In genomic region chr1:206955476-206956312, GRCh38 we compare ENCODE assay signal across 11 cellular contexts. TPM values are rescaled to one million over a fixed set of nuclear protein-coding genes. Genes with fewer than 3 reads are reported as not detected.
DNase-seq lines count a peak whose midpoint lies in the region; ATAC-seq, FAIRE-seq and TF ChIP-seq lines count a peak whose summit lies in the region.
"Had no signal": no experiment of that assay in that cellular context is flagged by ENCODE, and none has a peak within 500 bp of the region (broad histone marks: within the 10 kb centered on the region; RNA-seq: fewer than 3 reads in every experiment).

No MANE protein-coding gene starts in this region.

- TF ChIP-seq POLR2A in H1 (IDR thresholded peaks at IDR 0.05; ENCODE audit: control extremely low read depth in 1 of 2, low read depth in 2 of 2, low read length in 2 of 2) = no peak

- H3K9me3 Mint-ChIP-seq in activated naive CD8-positive, alpha-beta T cell treated with anti-CD3 and anti-CD28 coated beads, Interleukin-2, amount 50 U/mL, for 24 hours = no peaks in the 10 kb centered on the region
- H3K9me3 Mint-ChIP-seq in activated naive CD8-positive, alpha-beta T cell treated with anti-CD3 and anti-CD28 coated beads for 36 hours = no peaks in the 10 kb centered on the region
- H3K9me3 Mint-ChIP-seq in stimulated activated naive CD8-positive, alpha-beta T cell treated with anti-CD3 and anti-CD28 coated beads, Interleukin-15, amount 100 ng/mL, for 72 hours = no peaks in the 10 kb centered on the region
- H3K9me3 Mint-ChIP-seq: activated naive CD8-positive, alpha-beta T cell treated with anti-CD3 and anti-CD28 coated beads, Interleukin-2, amount 10 ng/mL, durations not matched to agents 7 days and 5 days had no signal

- no peak overlapping the region for H4K5ac ChIP-seq in H1 (ENCODE audit: insufficient read length, low read depth, low read length)

- no peak overlapping the region for H3K23ac ChIP-seq in H1 (ENCODE audit: insufficient read length)

- no peak overlapping the region for H2AK5ac ChIP-seq in H1 (ENCODE audit: low read depth, low read length)

- H3K36me3 Mint-ChIP-seq in activated naive CD8-positive, alpha-beta T cell treated with anti-CD3 and anti-CD28 coated beads, Interleukin-2, amount 50 U/mL, for 24 hours (ENCODE audit: low read depth) = no peaks in the 10 kb centered on the region
- no peaks in the 10 kb centered on the region for H3K36me3 Mint-ChIP-seq in activated naive CD8-positive, alpha-beta T cell treated with anti-CD3 and anti-CD28 coated beads for 36 hours
- H3K36me3 Mint-ChIP-seq: activated naive CD8-positive, alpha-beta T cell treated with anti-CD3 and anti-CD28 coated beads, Interleukin-2, amount 10 ng/mL, durations not matched to agents 7 days and 5 days; CD4-positive, CD25-positive, alpha-beta regulatory T cell had no signal

- no peaks in the 10 kb centered on the region for H3K36me3 ChIP-seq in H1 (ENCODE audit: control insufficient read depth in 2 of 4, insufficient read depth in 4 of 4, low read length in 3 of 4)

- H4K20me1 ChIP-seq in H1 (replicated peaks in 1 of 2; ENCODE audit: control insufficient read depth in 1 of 2, insufficient read depth in 2 of 2, low read length in 2 of 2) = no peaks in the 10 kb centered on the region

- FAIRE-seq in H1 (lab: Jason Lieb, UNC) = no peak

- peak; percentile 8 for DNase-seq in activated naive CD8-positive, alpha-beta T cell treated with anti-CD3 and anti-CD28 coated beads, Interleukin-2, amount 50 U/mL, for 24 hours
- DNase-seq in activated naive CD8-positive, alpha-beta T cell treated with anti-CD3 and anti-CD28 coated beads for 36 hours = no peak
- DNase-seq in H1 (ENCODE audit: low read depth in 1 of 2, low spot score in 2 of 2) (no peak), NCI-H1105 treated with DMSO at 0.1 percent for 48 hours (lab: John Stamatoyannopoulos, UW) (no peak), COLO829 (ENCODE audit: low spot score) (no peak)
- no peak for DNase-seq in stimulated activated naive CD8-positive, alpha-beta T cell treated with anti-CD3 and anti-CD28 coated beads, Interleukin-15, amount 100 ng/mL, for 72 hours
- no peak for DNase-seq in activated CD4-positive, CD25-positive, alpha-beta regulatory T cell (lab: John Stamatoyannopoulos, UW)
- DNase-seq: activated naive CD8-positive, alpha-beta T cell treated with anti-CD3 and anti-CD28 coated beads, Interleukin-2, amount 10 ng/mL, durations not matched to agents 7 days and 5 days; nucleus accumbens had no signal

- H3K9me3 ChIP-seq in H1 (ENCODE audit: insufficient read depth in 2 of 2, low read depth in 1 of 2, low read length in 1 of 2) = no peaks in the 10 kb centered on the region

- no peak overlapping the region for H3K4me2 ChIP-seq in H1 (ENCODE audit: insufficient read depth in 1 of 2, low read depth in 2 of 2, low read length in 2 of 2)

- H3K4me3 ChIP-seq in H1 (ENCODE audit: extremely low read depth in 1 of 4, insufficient read depth in 2 of 4, low read depth in 3 of 4, low read length in 4 of 4) = no peak overlapping the region

- H3K23me2 ChIP-seq in H1 (ENCODE audit: low read depth, low read length) = no peaks in the 10 kb centered on the region

- no peak overlapping the region for H3K14ac ChIP-seq in H1 (ENCODE audit: insufficient read length)

- H2BK15ac ChIP-seq in H1 (ENCODE audit: low read length) = no peak overlapping the region

- no peak overlapping the region for H2BK120ac ChIP-seq in H1 (replicated peaks; ENCODE audit: low read depth, low read length)

- no peak overlapping the region for H3K4ac ChIP-seq in H1 (replicated peaks; ENCODE audit: insufficient read length, low read depth, low read length)

- H3K4me1 ChIP-seq in H1 (replicated peaks in 1 of 4; ENCODE audit: control insufficient read depth in 3 of 4, insufficient read depth in 4 of 4, low read length in 3 of 4) = no peaks in the 10 kb centered on the region

- peaks cover 3% of the 10 kb centered on the region for H3K27me3 Mint-ChIP-seq in activated naive CD8-positive, alpha-beta T cell treated with anti-CD3 and anti-CD28 coated beads, Interleukin-2, amount 50 U/mL, for 24 hours
- no peaks in the 10 kb centered on the region for H3K27me3 Mint-ChIP-seq in activated naive CD8-positive, alpha-beta T cell treated with anti-CD3 and anti-CD28 coated beads for 36 hours
- no peaks in the 10 kb centered on the region for H3K27me3 Mint-ChIP-seq in stimulated activated naive CD8-positive, alpha-beta T cell treated with anti-CD3 and anti-CD28 coated beads, Interleukin-15, amount 100 ng/mL, for 72 hours

- no peak overlapping the region for H3K56ac ChIP-seq in H1 (replicated peaks; ENCODE audit: insufficient read length, low read depth, low read length)

- H3K79me2 ChIP-seq in H1 (ENCODE audit: control insufficient read depth in 1 of 2, insufficient read depth in 2 of 2, low read length in 2 of 2) = no peaks in the 10 kb centered on the region

- H3K4me1 Mint-ChIP-seq in activated naive CD8-positive, alpha-beta T cell treated with anti-CD3 and anti-CD28 coated beads, Interleukin-2, amount 50 U/mL, for 24 hours = peaks cover 13% of the 10 kb centered on the region
- peaks cover 12% of the 10 kb centered on the region for H3K4me1 Mint-ChIP-seq in activated naive CD8-positive, alpha-beta T cell treated with anti-CD3 and anti-CD28 coated beads for 36 hours
- peaks cover 24% of the 10 kb centered on the region for H3K4me1 Mint-ChIP-seq in stimulated activated naive CD8-positive, alpha-beta T cell treated with anti-CD3 and anti-CD28 coated beads, Interleukin-15, amount 100 ng/mL, for 72 hours
- H3K4me1 Mint-ChIP-seq: CD4-positive, CD25-positive, alpha-beta regulatory T cell had no signal

- peak overlapping the region; percentile 15 for H3K27ac Mint-ChIP-seq in activated naive CD8-positive, alpha-beta T cell treated with anti-CD3 and anti-CD28 coated beads, Interleukin-2, amount 50 U/mL, for 24 hours
- no peak overlapping the region for H3K27ac Mint-ChIP-seq in activated naive CD8-positive, alpha-beta T cell treated with anti-CD3 and anti-CD28 coated beads for 36 hours
- H3K27ac Mint-ChIP-seq in stimulated activated naive CD8-positive, alpha-beta T cell treated with anti-CD3 and anti-CD28 coated beads, Interleukin-15, amount 100 ng/mL, for 72 hours = no peak overlapping the region

- H2BK12ac ChIP-seq in H1 (ENCODE audit: low read depth, low read length) = no peak overlapping the region

- no peak overlapping the region for H3K9ac ChIP-seq in H1 (replicated peaks in 1 of 4; ENCODE audit: extremely low read depth in 1 of 4, low read depth in 3 of 4, low read length in 3 of 4)

- peak overlapping the region; percentile 15; the same call in 1 of the 2 replicates for H4K8ac ChIP-seq in H1 (ENCODE audit: extremely low read depth, insufficient read depth, low read length)

- TF ChIP-seq CTCF in H1 (IDR thresholded peaks at IDR 0.05; ENCODE audit: control extremely low read depth in 1 of 3, insufficient read depth in 1 of 3, low read depth in 1 of 3, low read length in 3 of 3) = no peak

- no peak overlapping the region for H2BK20ac ChIP-seq in H1 (ENCODE audit: low read length)

- H3K18ac ChIP-seq in H1 (ENCODE audit: extremely low read depth, low read length) = no peak overlapping the region

- TF ChIP-seq RAD21 in H1 (IDR thresholded peaks at IDR 0.05 in 1 of 2, conservative IDR thresholded peaks at IDR 0.05 in 1 of 2; ENCODE audit: low read depth in 2 of 2, low read length in 2 of 2) = no peak

- H2BK5ac ChIP-seq in H1 (ENCODE audit: low read depth, low read length) = no peak overlapping the region

- H3K4me3 Mint-ChIP-seq in activated naive CD8-positive, alpha-beta T cell treated with anti-CD3 and anti-CD28 coated beads, Interleukin-2, amount 50 U/mL, for 24 hours = no peak overlapping the region
- no peak overlapping the region for H3K4me3 Mint-ChIP-seq in activated naive CD8-positive, alpha-beta T cell treated with anti-CD3 and anti-CD28 coated beads for 36 hours
- no peak overlapping the region for H3K4me3 Mint-ChIP-seq in stimulated activated naive CD8-positive, alpha-beta T cell treated with anti-CD3 and anti-CD28 coated beads, Interleukin-15, amount 100 ng/mL, for 72 hours
- H3K4me3 Mint-ChIP-seq: activated naive CD8-positive, alpha-beta T cell treated with anti-CD3 and anti-CD28 coated beads, Interleukin-2, amount 10 ng/mL, durations not matched to agents 7 days and 5 days; CD4-positive, CD25-positive, alpha-beta regulatory T cell had no signal

- no peak overlapping the region for H3K27ac ChIP-seq in H1 (ENCODE audit: low read depth, low read length)

- H4K91ac ChIP-seq in H1 (replicated peaks; ENCODE audit: insufficient read length, low read length) = no peak overlapping the region

- WGBS in H1 (ENCODE audit: extremely low coverage in 1 of 2, insufficient coverage in 1 of 2, insufficient read length in 1 of 2, insufficient replicate concordance in 2 of 2, low coverage in 1 of 2, low lambda C conversion rate in 2 of 2, missing lambda C conversion rate in 1 of 2), 2 experiments = 83% methylated on average over 10 of the region's 10 CpGs; no CpG with 5 or more reads in 1 of the 2 experiments

- no peaks in the 10 kb centered on the region for H3K79me1 ChIP-seq in H1 (ENCODE audit: low read depth, low read length)

- peak; percentile 67 for ATAC-seq in activated naive CD8-positive, alpha-beta T cell treated with anti-CD3 and anti-CD28 coated beads, Interleukin-2, amount 50 U/mL, for 24 hours
- peak; percentile 59 for ATAC-seq in HG02798 (IDR thresholded peaks at IDR 0.05; ENCODE audit: poor library complexity, unreplicated experiment)
- ATAC-seq in stimulated activated naive CD8-positive, alpha-beta T cell treated with anti-CD3 and anti-CD28 coated beads, Interleukin-15, amount 100 ng/mL, for 72 hours = peak; percentile 72

- POLR2A ChIA-PET in H1 (lab: Charles Lee; ENCODE audit: partially characterized antibody) = no interaction called here

- no peak for TF ChIP-seq EP300 in H1 (IDR thresholded peaks at IDR 0.05; ENCODE audit: borderline replicate concordance in 1 of 2, low read depth in 2 of 2, low read length in 2 of 2)

- CTCF ChIA-PET in H1 (lab: Charles Lee; ENCODE audit: partially characterized antibody) = interaction anchor here (0.8 to 9.3 kb wide), 7 partner anchors 21 to 291 kb away, joined by 3 to 77 read pairs (median 3); partner anchors contain the start of gene IL20

- peaks cover 0 to 3% (median 0%) of the 10 kb centered on the region in 4 experiments; a peak in 1 of 7 replicates for H3K27me3 ChIP-seq in H1 (replicated peaks in 1 of 4; ENCODE audit: control insufficient read depth in 3 of 4, extremely low read depth in 1 of 4, insufficient read depth in 3 of 4, low read length in 3 of 4)

- H2AFZ ChIP-seq in H1 (ENCODE audit: low read length) = peak overlapping the region; percentile 51; the same call in 1 of the 2 replicates

RNA-seq across cellular contexts. Expression of gene PIGR, which starts 9.4 kb away (rescaled TPM):
- under 1 TPM; 0.08 to 0.10 TPM for total RNA-seq in activated naive CD8-positive, alpha-beta T cell treated with anti-CD3 and anti-CD28 coated beads for 36 hours
- not detected in 2 replicates for total RNA-seq in H1 (2021; fragmentation: NEBNext Ultra II Directional; extraction: Animal tissue kit (Norgen Biotek cat#: 25700))
- polyA plus RNA-seq in H1 (2011; rRNA removed) = not detected in 2 replicates
- polyA plus RNA-seq in H1 (2011; cell fraction: cytosol; rRNA removed) = not detected
- not detected for polyA plus RNA-seq in H1 (2011; cell fraction: nucleus; rRNA removed)
- not detected in 4 replicates for polyA plus RNA-seq in H1 (2012, experiment 1 of 2)
- not detected for polyA plus RNA-seq in H1 (2012, experiment 2 of 2)
- not detected for polyA plus RNA-seq in H1 (2013, experiment 1 of 2)
- polyA plus RNA-seq in H1 (2013, experiment 2 of 2) = not detected
- not detected in 2 replicates for polyA minus RNA-seq in H1 (2011; rRNA and poly(A)+ RNA removed)
- not detected for polyA minus RNA-seq in H1 (2011; cell fraction: cytosol; rRNA and poly(A)+ RNA removed)
- polyA minus RNA-seq in H1 (2011; cell fraction: nucleus; rRNA and poly(A)+ RNA removed) = not detected
- total RNA-seq: activated naive CD8-positive, alpha-beta T cell treated with anti-CD3 and anti-CD28 coated beads, Interleukin-2, amount 10 ng/mL, durations not matched to agents 7 days and 5 days; CD4-positive, CD25-positive, alpha-beta regulatory T cell had no signal
- polyA plus RNA-seq: CD4-positive, CD25-positive, alpha-beta regulatory T cell had no signal

RNA-seq across cellular contexts. Expression of gene FCAMR, which starts 14.6 kb away (rescaled TPM):
- total RNA-seq in activated naive CD8-positive, alpha-beta T cell treated with anti-CD3 and anti-CD28 coated beads for 36 hours = not detected
- not detected in 2 replicates for total RNA-seq in H1 (2021; fragmentation: NEBNext Ultra II Directional; extraction: Animal tissue kit (Norgen Biotek cat#: 25700))
- not detected in 2 replicates for polyA plus RNA-seq in H1 (2011; rRNA removed)
- polyA plus RNA-seq in H1 (2011; cell fraction: cytosol; rRNA removed) = not detected
- polyA plus RNA-seq in H1 (2011; cell fraction: nucleus; rRNA removed) = not detected
- not detected in 4 replicates for polyA plus RNA-seq in H1 (2012, experiment 1 of 2)
- polyA plus RNA-seq in H1 (2012, experiment 2 of 2) = not detected
- not detected for polyA plus RNA-seq in H1 (2013, experiment 1 of 2)
- polyA plus RNA-seq in H1 (2013, experiment 2 of 2) = not detected
- not detected in 2 replicates for polyA minus RNA-seq in H1 (2011; rRNA and poly(A)+ RNA removed)
- not detected for polyA minus RNA-seq in H1 (2011; cell fraction: cytosol; rRNA and poly(A)+ RNA removed)
- polyA minus RNA-seq in H1 (2011; cell fraction: nucleus; rRNA and poly(A)+ RNA removed) = not detected
- total RNA-seq: CD4-positive, CD25-positive, alpha-beta regulatory T cell had no signal
- polyA plus RNA-seq: CD4-positive, CD25-positive, alpha-beta regulatory T cell had no signal

RNA-seq across cellular contexts. Expression of gene FCMR, which starts 34.0 kb away (rescaled TPM):
- total RNA-seq in activated naive CD8-positive, alpha-beta T cell treated with anti-CD3 and anti-CD28 coated beads for 36 hours = 10 to 100 TPM; 42.9 to 45.5 TPM
- total RNA-seq in H1 (2021; fragmentation: NEBNext Ultra II Directional; extraction: Animal tissue kit (Norgen Biotek cat#: 25700)) = not detected in 2 replicates
- polyA plus RNA-seq in H1 (2011; rRNA removed) = 0.47 and 0.53 TPM in 2 replicates
- 0.19 TPM for polyA plus RNA-seq in H1 (2011; cell fraction: cytosol; rRNA removed)
- 0.26 TPM for polyA plus RNA-seq in H1 (2011; cell fraction: nucleus; rRNA removed)
- polyA plus RNA-seq in H1 (2012, experiment 1 of 2) = 0.29 to 0.46 TPM in 2 of 4 replicates, not detected in the others
- 0.25 TPM for polyA plus RNA-seq in H1 (2012, experiment 2 of 2)
- polyA plus RNA-seq in H1 (2013, experiment 1 of 2) = 0.16 TPM
- 0.18 TPM for polyA plus RNA-seq in H1 (2013, experiment 2 of 2)
- 0.16 TPM in 1 of 2 replicates, not detected in the other for polyA minus RNA-seq in H1 (2011; rRNA and poly(A)+ RNA removed)
- not detected for polyA minus RNA-seq in H1 (2011; cell fraction: cytosol; rRNA and poly(A)+ RNA removed)
- polyA minus RNA-seq in H1 (2011; cell fraction: nucleus; rRNA and poly(A)+ RNA removed) = not detected

RNA-seq across cellular contexts. Expression of gene IL24, which starts 58.5 kb away (rescaled TPM):
- total RNA-seq in activated naive CD8-positive, alpha-beta T cell treated with anti-CD3 and anti-CD28 coated beads for 36 hours = under 1 TPM; 0.54 to 0.72 TPM
- not detected in 2 replicates for total RNA-seq in H1 (2021; fragmentation: NEBNext Ultra II Directional; extraction: Animal tissue kit (Norgen Biotek cat#: 25700))
- polyA plus RNA-seq in H1 (2011; rRNA removed) = not detected in 2 replicates
- not detected for polyA plus RNA-seq in H1 (2011; cell fraction: cytosol; rRNA removed)
- polyA plus RNA-seq in H1 (2011; cell fraction: nucleus; rRNA removed) = not detected
- not detected in 4 replicates for polyA plus RNA-seq in H1 (2012, experiment 1 of 2)
- polyA plus RNA-seq in H1 (2012, experiment 2 of 2) = not detected
- not detected for polyA plus RNA-seq in H1 (2013, experiment 1 of 2)
- not detected for polyA plus RNA-seq in H1 (2013, experiment 2 of 2)
- not detected in 2 replicates for polyA minus RNA-seq in H1 (2011; rRNA and poly(A)+ RNA removed)
- not detected for polyA minus RNA-seq in H1 (2011; cell fraction: cytosol; rRNA and poly(A)+ RNA removed)
- polyA minus RNA-seq in H1 (2011; cell fraction: nucleus; rRNA and poly(A)+ RNA removed) = not detected
- total RNA-seq: activated naive CD8-positive, alpha-beta T cell treated with anti-CD3 and anti-CD28 coated beads, Interleukin-2, amount 10 ng/mL, durations not matched to agents 7 days and 5 days; CD4-positive, CD25-positive, alpha-beta regulatory T cell had no signal

Comparison
In these comparisons a context has a peak if more than half of its experiments do, and no peak if none do; other contexts are left out.
1. RNA of gene FCMR, which starts 34.0 kb away (total RNA-seq): 42.9 to 45.5 TPM in activated naive CD8-positive, alpha-beta T cell treated with anti-CD3 and anti-CD28 coated beads for 36 hours; not detected in H1; every median in the first group is over 10 times any median in the second.
2. Peak in every context shown above with its lines, with median percentiles within 50 percentile points of each other: ATAC-seq.